17 cellular contexts compared by ENCODE assay signal in the genomic region with DNA sequence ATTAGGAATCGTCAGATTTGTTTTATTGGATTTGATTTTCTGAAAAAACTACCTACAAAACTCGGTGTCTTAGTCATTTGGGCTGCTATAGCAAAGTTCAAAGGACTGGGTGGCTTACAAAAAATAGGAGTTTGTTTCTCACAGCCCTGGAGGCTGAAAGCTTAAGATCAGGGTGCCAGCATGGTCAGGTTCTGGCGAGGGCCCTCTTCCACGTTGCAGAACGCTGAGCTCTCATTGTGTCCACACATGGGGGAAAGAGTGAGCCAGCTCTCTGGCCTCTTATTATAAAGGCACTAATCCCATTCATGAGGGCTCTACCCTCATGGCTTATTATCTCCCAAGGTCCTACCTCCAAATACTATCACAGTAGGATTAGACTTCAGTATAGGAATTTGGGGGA. TPM values are rescaled to one million over a fixed set of nuclear protein-coding genes. Genes with fewer than 3 reads are reported as not detected.
DNase-seq lines count a peak whose midpoint lies in the region; TF ChIP-seq lines count a peak whose summit lies in the region.
"Had no signal": no experiment of that assay in that cellular context is flagged by ENCODE, and none has a peak within 500 bp of the region (broad histone marks: within the 10 kb centered on the region; RNA-seq: fewer than 3 reads in every experiment).

No MANE protein-coding gene starts in this region.

- in situ Hi-C loops in KBM-7 (cut with MboI; ENCODE audit: low pct_unique_long_range_greater_than_20kb, low sequenced_read_pairs): no loop called here

- no peaks in the 10 kb centered on the region for H3F3A ChIP-seq in Loucy (ENCODE audit: low read depth)

- no TSS peak for BruUV-seq in Calu3 (replicated peaks; lab: Mats Ljungman, UMichigan)

- H3K9me3 ChIP-seq in Loucy (ENCODE audit: insufficient read depth, low read depth, low read length): no peaks in the 10 kb centered on the region
- no peaks in the 10 kb centered on the region for H3K9me3 ChIP-seq in adipocyte (ENCODE audit: control insufficient read depth, low read length)
- no peaks in the 10 kb centered on the region for H3K9me3 ChIP-seq in osteoblast (ENCODE audit: low read depth, low read length)

- peaks cover 69% of the 10 kb centered on the region for H3K4me1 Mint-ChIP-seq in Calu3 (ENCODE audit: low read depth, unreplicated experiment)

- H3K36me3 Mint-ChIP-seq in Calu3 (ENCODE audit: insufficient read depth, unreplicated experiment): peaks cover 14% of the 10 kb centered on the region
- H3K36me3 Mint-ChIP-seq: CD8-positive, alpha-beta T cell had no signal

- H2AFZ ChIP-seq in Loucy (ENCODE audit: low read length) (no peak overlapping the region), osteoblast (ENCODE audit: low read length) (peak overlapping the region; percentile 11)

- H3K9me3 Mint-ChIP-seq in Calu3 (ENCODE audit: low read depth, unreplicated experiment): no peaks in the 10 kb centered on the region
- H3K9me3 Mint-ChIP-seq: CD8-positive, alpha-beta T cell had no signal

- DNase-seq in Calu3 (no peak), adipocyte (ENCODE audit: low read depth) (no peak), osteoblast (ENCODE audit: insufficient read length, low spot score, missing footprints) (no peak), NAMALWA (ENCODE audit: low spot score) (no peak), SIG-M5 treated with dmso at 0.1 percent for 504 hours (lab: John Stamatoyannopoulos, UW; ENCODE audit: unreplicated experiment) (no peak), NCI-H748 (lab: John Stamatoyannopoulos, UW; ENCODE audit: unreplicated experiment) (no peak), KBM-7 (no peak)
- DNase-seq: CD8-positive, alpha-beta T cell; DMS79 treated with DMSO at 0.1 percent for 48 hours; GOT3; Kasumi-1; NCI-H1417; NCI-H187 treated with DMSO at 0.1 percent for 48 hours; NCI-H526 treated with DMSO at 0.1 percent for 48 hours; SHP77; T-helper 17 cell had no signal

- peaks cover 23% of the 10 kb centered on the region for H3K4me1 ChIP-seq in Loucy (ENCODE audit: insufficient read depth, low read length, poor library complexity, severe bottlenecking)
- peaks cover 32% of the 10 kb centered on the region for H3K4me1 ChIP-seq in adipocyte (ENCODE audit: control insufficient read depth, insufficient read depth, low read length)
- peaks cover 57% of the 10 kb centered on the region for H3K4me1 ChIP-seq in osteoblast (ENCODE audit: insufficient read depth, low read length)

- H3K4me2 ChIP-seq in Loucy (ENCODE audit: low read depth, low read length, poor library complexity, severe bottlenecking) (peak overlapping the region; percentile 79), osteoblast (ENCODE audit: insufficient read depth, low read length) (peak overlapping the region; percentile 73)

- no peak overlapping the region for H3K4me3 Mint-ChIP-seq in Calu3 (ENCODE audit: low read depth, unreplicated experiment)
- H3K4me3 Mint-ChIP-seq: CD8-positive, alpha-beta T cell; T-helper 17 cell had no signal

- H3K27me3 Mint-ChIP-seq in Calu3 (ENCODE audit: unreplicated experiment): no peaks in the 10 kb centered on the region

- H3K27ac Mint-ChIP-seq in Calu3 (ENCODE audit: unreplicated experiment): peak overlapping the region; percentile 71
- H3K27ac Mint-ChIP-seq: CD8-positive, alpha-beta T cell; T-helper 17 cell had no signal

- TF ChIP-seq CTCF in Calu3 (IDR thresholded peaks at IDR 0.05; ENCODE audit: unreplicated experiment) (no peak), Loucy (conservative IDR thresholded peaks at IDR 0.05; ENCODE audit: low read length) (no peak), osteoblast (IDR thresholded peaks at IDR 0.05; ENCODE audit: extremely low read depth, low read depth, low read length) (no peak)

- H3K9me2 ChIP-seq in Loucy (replicated peaks; ENCODE audit: low read depth, low read length): no peaks in the 10 kb centered on the region

- intact Hi-C loops in Calu3 (cut with micrococcal nuclease; ENCODE audit: unreplicated experiment): no loop called here

- peak overlapping the region; percentile 99 for H3K27ac ChIP-seq in osteoblast (ENCODE audit: low read depth, low read length)

- H3K4me3 ChIP-seq in Loucy (ENCODE audit: low read length, poor library complexity, severe bottlenecking) (no peak overlapping the region), adipocyte (ENCODE audit: low read length) (no peak overlapping the region), osteoblast (ENCODE audit: insufficient read depth, low read length) (no peak overlapping the region)

- H4K20me1 ChIP-seq in Loucy (ENCODE audit: insufficient read depth, low read length, poor library complexity, severe bottlenecking): no peaks in the 10 kb centered on the region
- H4K20me1 ChIP-seq in osteoblast (ENCODE audit: insufficient read depth, low read length): no peaks in the 10 kb centered on the region

- H3K9ac ChIP-seq in Loucy (ENCODE audit: low read depth, low read length, poor library complexity, severe bottlenecking) (peak overlapping the region; percentile 36), adipocyte (ENCODE audit: low read length) (peak overlapping the region; percentile 15)

- CTCF ChIA-PET in Calu3 (lab: Charles Lee): interaction anchor here (1.1 to 3.1 kb wide), 4 partner anchors 9 to 380 kb away, joined by 4 to 15 read pairs (median 9); no protein-coding TSS in a partner anchor

- no peaks in the 10 kb centered on the region for H3K36me3 ChIP-seq in Loucy (ENCODE audit: insufficient read depth, low read length)
- no peaks in the 10 kb centered on the region for H3K36me3 ChIP-seq in adipocyte (ENCODE audit: control insufficient read depth, insufficient read depth, low read length, severe bottlenecking)
- no peaks in the 10 kb centered on the region for H3K36me3 ChIP-seq in osteoblast (ENCODE audit: insufficient read depth, low read length)

- H3K79me2 ChIP-seq in Loucy (ENCODE audit: insufficient read depth, low read length): no peaks in the 10 kb centered on the region
- no peaks in the 10 kb centered on the region for H3K79me2 ChIP-seq in osteoblast (ENCODE audit: insufficient read depth, low read length)

- H3K27me3 ChIP-seq in Loucy (ENCODE audit: insufficient read depth, low read length, poor library complexity, severe bottlenecking) (no peaks in the 10 kb centered on the region), adipocyte (replicated peaks; ENCODE audit: control insufficient read depth, insufficient read depth, low read length) (no peaks in the 10 kb centered on the region), osteoblast (ENCODE audit: insufficient read depth, low read length) (no peaks in the 10 kb centered on the region)

RNA-seq across cellular contexts. Expression of a gene that starts 40.6 kb away (rescaled TPM):
- 79.5 and 82.4 TPM in 2 replicates for total RNA-seq in Calu3 (2022)
- 65.1 and 68.1 TPM in 2 replicates for total RNA-seq in osteoblast
